Comparison of ENCODE assay signal across 1 cellular context in genomic region chr6:27247133-27247836, GRCh38.
TF ChIP-seq lines count a peak whose summit lies in the region.

PRSS16 (plus strand) TSS chr6:27247701; CDS start chr6:27247738, 37 bp downstream.

TF ChIP-seq in K562, 482 proteins besides CTCF, POLR2A, EP300 and RAD21 (continues in another document):
- TF ChIP-seq TCF3 (CRISPR knock-in tag; IDR thresholded peaks at IDR 0.05) (peak; percentile 89), MTA1 (IDR thresholded peaks at IDR 0.05; ENCODE audit: borderline replicate concordance) (peak; percentile 33; the same call in 1 of the 2 replicates), MLLT1 (IDR thresholded peaks at IDR 0.05) (0 out of 4 replicates have a peak, but pooled peaks have one; percentile 48 to 71), RREB1 (CRISPR knock-in tag; IDR thresholded peaks at IDR 0.05) (0 out of 2 replicates have a peak, but pooled peaks have one; percentile 44), KDM2B (CRISPR knock-in tag; IDR thresholded peaks at IDR 0.05) (no peak), NR2C1 (IDR thresholded peaks at IDR 0.05) (no peak), NR2C1 (tag; IDR thresholded peaks at IDR 0.05) (no peak), SNRNP70 (optimal IDR thresholded peaks at IDR 0.05; ENCODE audit: low read depth, low read length) (no peak), PHF20 (IDR thresholded peaks at IDR 0.05; ENCODE audit: partially characterized antibody) (no peak), NFRKB (IDR thresholded peaks at IDR 0.05; ENCODE audit: low read depth) (no peak), TAF1 (IDR thresholded peaks at IDR 0.05; ENCODE audit: control insufficient read depth, extremely low read depth, insufficient read depth, low read length, severe bottlenecking) (peak; percentile 32), PKNOX1 (IDR thresholded peaks at IDR 0.05) (peak; percentile 81), CEBPB (tag; IDR thresholded peaks at IDR 0.05) (no peak), ARID1B (IDR thresholded peaks at IDR 0.05) (peak; percentile 93), ARID2 (IDR thresholded peaks at IDR 0.05) (peak; percentile 50; the same call in 1 of the 2 replicates), RBBP5 (IDR thresholded peaks at IDR 0.05; ENCODE audit: borderline replicate concordance, insufficient read depth, low read length, poor library complexity, severe bottlenecking) (peak; percentile 47), CBFA2T2 (conservative IDR thresholded peaks at IDR 0.05) (peak; percentile 61), CCNT2 (IDR thresholded peaks at IDR 0.05; ENCODE audit: borderline replicate concordance, extremely low read depth, insufficient read length, low read depth, low read length) (peak; percentile 46), PRPF4 (IDR thresholded peaks at IDR 0.05; ENCODE audit: insufficient read depth, low read depth, low read length, poor library complexity, severe bottlenecking) (no peak), CC2D1A (IDR thresholded peaks at IDR 0.05) (0 out of 2 replicates have a peak, but pooled peaks have one; percentile 10), ZFX (CRISPR knock-in tag; IDR thresholded peaks at IDR 0.05) (peak; percentile 38; the same call in 1 of the 2 replicates), ZNF407 (IDR thresholded peaks at IDR 0.05; ENCODE audit: low read depth) (peak; percentile 41; the same call in 1 of the 2 replicates), SMARCA4 (IDR thresholded peaks at IDR 0.05) (peak; percentile 80; the same call in 1 of the 2 replicates), TRIM28 (IDR thresholded peaks at IDR 0.05) (peak; percentile 59; the same call in 1 of the 2 replicates), CBX3 (IDR thresholded peaks at IDR 0.05; ENCODE audit: borderline replicate concordance in 1 of 2, low read length in 2 of 2) (peak in 1 of 2 experiments; percentile 74; a peak in 1 of 3 replicates), SMARCA5 (IDR thresholded peaks at IDR 0.05) (0 out of 2 replicates have a peak, but pooled peaks have one; percentile 36), ZBTB11 (CRISPR knock-in tag; IDR thresholded peaks at IDR 0.05) (0 out of 6 replicates have a peak, but pooled peaks of 1 of the 3 experiments have one; percentile 29), HDAC1 (IDR thresholded peaks at IDR 0.05) (peak in 1 of 2 experiments; percentile 47; a peak in 1 of 4 replicates), TEAD4 (IDR thresholded peaks at IDR 0.05; ENCODE audit: low read length) (peak; percentile 72), TEAD4 (CRISPR knock-in tag; IDR thresholded peaks at IDR 0.05; ENCODE audit: borderline replicate concordance) (no peak), GATA2 (CRISPR knock-in tag; IDR thresholded peaks at IDR 0.05) (peak; percentile 72), SOX6 (IDR thresholded peaks at IDR 0.05) (peak; percentile 57), NCOR1 (IDR thresholded peaks at IDR 0.05) (peak; percentile 69), SMAD4 (CRISPR knock-in tag; conservative IDR thresholded peaks at IDR 0.05) (peak; percentile 92), ZBTB2 (IDR thresholded peaks at IDR 0.05) (0 out of 2 replicates have a peak, but pooled peaks have one; percentile 47), SMARCE1 (IDR thresholded peaks at IDR 0.05) (peak; percentile 68; the same call in 1 of the 2 replicates), TAL1 (IDR thresholded peaks at IDR 0.05) (peak; percentile 80), HLTF (IDR thresholded peaks at IDR 0.05) (0 out of 2 replicates have a peak, but pooled peaks have one; percentile 65), MCM3 (IDR thresholded peaks at IDR 0.05) (peak; percentile 80), DPF2 (IDR thresholded peaks at IDR 0.05) (peak; percentile 87), CXXC5 (CRISPR knock-in tag; IDR thresholded peaks at IDR 0.05) (peak; percentile 59), NFIC (IDR thresholded peaks at IDR 0.05) (peak; percentile 32; the same call in 1 of the 2 replicates), ZBTB17 (CRISPR knock-in tag; IDR thresholded peaks at IDR 0.05) (0 out of 2 replicates have a peak, but pooled peaks have one; percentile 18), CTBP1 (IDR thresholded peaks at IDR 0.05; ENCODE audit: borderline replicate concordance) (peak; percentile 91)
